Comparison of ENCODE assay signal across 8 cellular contexts in the genomic region with DNA sequence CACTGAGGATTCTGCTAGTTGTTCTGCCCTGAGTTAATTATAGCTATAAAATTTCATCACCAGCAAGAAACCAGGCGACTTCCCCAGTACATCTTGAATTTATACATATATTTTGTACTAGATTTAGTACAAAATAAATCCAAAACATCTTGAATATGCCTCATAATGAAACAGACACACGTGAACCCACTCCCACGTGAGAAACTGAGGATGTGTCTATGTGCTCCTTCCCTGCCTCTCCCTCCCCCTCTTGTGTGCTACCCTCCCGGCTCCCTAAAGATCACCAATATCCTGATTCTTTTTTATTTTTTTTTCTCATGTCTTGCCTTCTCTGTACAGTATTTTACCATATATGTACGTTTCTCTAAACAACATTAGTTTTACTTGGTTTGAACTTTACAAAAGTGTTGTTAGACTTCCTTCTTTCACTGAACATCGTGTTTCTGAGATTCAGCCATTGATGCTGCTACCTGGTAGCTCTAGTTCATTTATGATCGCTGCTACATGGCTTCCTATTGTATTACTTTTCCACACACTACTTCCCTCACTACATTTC. TPM values are rescaled to one million over a fixed set of nuclear protein-coding genes. Genes with fewer than 3 reads are reported as not detected.
DNase-seq lines count a peak whose midpoint lies in the region; ATAC-seq, FAIRE-seq and TF ChIP-seq lines count a peak whose summit lies in the region.

No MANE protein-coding gene starts in this region.

- dilution Hi-C loops in endothelial cell of umbilical vein (cut with MboI; ENCODE audit: extremely low pct_ligation_motif_present, low sequenced_read_pairs), result no loop called here

- POLR2A ChIA-PET in endothelial cell of umbilical vein (lab: Charles Lee), result no interaction called here

- CTCF ChIA-PET in endothelial cell of umbilical vein (lab: Charles Lee), result interaction anchor here (0.8 to 1.8 kb wide), 2 partner anchors 16 to 593 kb away, joined by 3 to 4 read pairs; no protein-coding TSS in a partner anchor

- BruUV-seq in endothelial cell of umbilical vein (replicated peaks; lab: Mats Ljungman, UMichigan), result no TSS peak

- FAIRE-seq in endothelial cell of umbilical vein (lab: Jason Lieb, UNC), result no peak

- TF ChIP-seq CTCF in endothelial cell of umbilical vein (IDR thresholded peaks at IDR 0.05; ENCODE audit: extremely low read depth in 1 of 2, insufficient read depth in 1 of 2, low read depth in 1 of 2, low read length in 2 of 2), result no peak
- no peak for TF ChIP-seq CTCF in psoas muscle (IDR thresholded peaks at IDR 0.05)
- no peak for TF ChIP-seq CTCF in body of pancreas (IDR thresholded peaks at IDR 0.05)

- H3K36me3 ChIP-seq in SJCRH30 (no peaks in the 10 kb centered on the region), endothelial cell of umbilical vein (ENCODE audit: control insufficient read depth in 2 of 2, extremely low read depth in 1 of 2, insufficient read depth in 2 of 2, low read length in 2 of 2) (no peaks in the 10 kb centered on the region), psoas muscle (ENCODE audit: insufficient read depth in 1 of 2, low read depth in 1 of 2) (peaks cover 0 to 9% of the 10 kb centered on the region in 2 donors), body of pancreas (replicated peaks in 1 of 2; ENCODE audit: insufficient read depth in 1 of 2, low read depth in 2 of 2) (no peaks in the 10 kb centered on the region)

- H3K79me2 ChIP-seq in endothelial cell of umbilical vein (ENCODE audit: control insufficient read depth, insufficient read depth, low read length), result peaks cover 24% of the 10 kb centered on the region

- 27 to 37% (median 29%) methylated on average over 7 of the region's 7 CpGs for WGBS in psoas muscle, 3 donors
- WGBS in body of pancreas, 2 donors, result 29 to 44% methylated on average over 7 of the region's 7 CpGs

- peak overlapping the region; percentile 37 for H3K27ac ChIP-seq in SJCRH30
- peak overlapping the region; percentile 73 for H3K27ac ChIP-seq in endothelial cell of umbilical vein (ENCODE audit: insufficient read depth, low read depth, low read length)
- peak overlapping the region; percentile 86 for H3K27ac ChIP-seq in psoas muscle
- no peak overlapping the region for H3K27ac ChIP-seq in body of pancreas

- H2AFZ ChIP-seq in endothelial cell of umbilical vein (ENCODE audit: low read depth, low read length), result peak overlapping the region; percentile 96

- TF ChIP-seq POLR2A in endothelial cell of umbilical vein (IDR thresholded peaks at IDR 0.05; ENCODE audit: low read depth, low read length) (no peak), body of pancreas (IDR thresholded peaks at IDR 0.05) (no peak)

- H3K4me1 ChIP-seq in SJCRH30, result no peaks in the 10 kb centered on the region; the same call in 1 of the 2 replicates
- peaks cover 30% of the 10 kb centered on the region for H3K4me1 ChIP-seq in endothelial cell of umbilical vein (ENCODE audit: control insufficient read depth, extremely low read depth, insufficient read depth, low read length)
- peaks cover 38% of the 10 kb centered on the region for H3K4me1 ChIP-seq in psoas muscle
- H3K4me1 ChIP-seq in body of pancreas, result peaks cover 50% of the 10 kb centered on the region

- peak overlapping the region; percentile 65 for H3K4me3 ChIP-seq in SJCRH30
- peak overlapping the region; percentile 42 to 84 (median 71) for H3K4me3 ChIP-seq in endothelial cell of umbilical vein (replicated peaks in 1 of 3; ENCODE audit: insufficient read depth in 1 of 3, low read depth in 1 of 3, low read length in 3 of 3)
- peak overlapping the region; percentile 98 for H3K4me3 ChIP-seq in psoas muscle
- H3K4me3 ChIP-seq in body of pancreas, result no peak overlapping the region

- no peaks in the 10 kb centered on the region for H3K9me3 ChIP-seq in SJCRH30 (replicated peaks)
- H3K9me3 ChIP-seq in endothelial cell of umbilical vein (replicated peaks; ENCODE audit: control insufficient read depth, insufficient read depth, low read length), result no peaks in the 10 kb centered on the region
- H3K9me3 ChIP-seq in psoas muscle, result no peaks in the 10 kb centered on the region
- H3K9me3 ChIP-seq in body of pancreas, result no peaks in the 10 kb centered on the region

- H3K9ac ChIP-seq in endothelial cell of umbilical vein (replicated peaks; ENCODE audit: extremely low read depth, insufficient read depth, low read length), result peak overlapping the region; percentile 85

- peak overlapping the region; percentile 82 for H3K4me2 ChIP-seq in endothelial cell of umbilical vein (ENCODE audit: insufficient read depth, low read length)

- DNase-seq in SIG-M5 treated with dmso at 0.1 percent for 504 hours (lab: John Stamatoyannopoulos, UW; ENCODE audit: unreplicated experiment) (peak; percentile 52), SIG-M5 (lab: John Stamatoyannopoulos, UW) (no peak), SJCRH30 (peak in 1 of 2 experiments; percentile 11), endothelial cell of umbilical vein (ENCODE audit: low read depth, low spot score) (no peak), psoas muscle (no peak), hippocampal formation (lab: John Stamatoyannopoulos, UW) (no peak), H4 (ENCODE audit: low spot score) (no peak), body of pancreas (no peak)

- intact Hi-C loops in endothelial cell of umbilical vein (cut with micrococcal nuclease), result no loop called here
- intact Hi-C loops in psoas muscle (cut with DNase I), result loop anchor here (5.0 to 10.0 kb wide), 3 partner anchors 73 to 566 kb away; no protein-coding TSS in a partner anchor
- intact Hi-C loops in body of pancreas (cut with DNase I), result no loop called here

- H3K27me3 ChIP-seq in SJCRH30 (no peaks in the 10 kb centered on the region), endothelial cell of umbilical vein (ENCODE audit: control insufficient read depth in 2 of 2, insufficient read depth in 2 of 2, low read length in 2 of 2) (no peaks in the 10 kb centered on the region), psoas muscle (ENCODE audit: insufficient read depth in 3 of 3, low read length in 2 of 3) (no peaks in the 10 kb centered on the region), body of pancreas (no peaks in the 10 kb centered on the region)

- H3K9me1 ChIP-seq in endothelial cell of umbilical vein (replicated peaks; ENCODE audit: control insufficient read depth, extremely low read depth, insufficient read depth, low read length), result no peaks in the 10 kb centered on the region

- ATAC-seq in psoas muscle (no peak), body of pancreas (no peak)

- H4K20me1 ChIP-seq in endothelial cell of umbilical vein (replicated peaks; ENCODE audit: control insufficient read depth, extremely low read depth, insufficient read depth, low read length), result no peaks in the 10 kb centered on the region

TF ChIP-seq in endothelial cell of umbilical vein, 7 proteins besides CTCF, POLR2A, EP300 and RAD21:
- TF ChIP-seq JUN (IDR thresholded peaks at IDR 0.05; ENCODE audit: borderline replicate concordance, insufficient read depth, insufficient read length, low read depth) (no peak), MYC (IDR thresholded peaks at IDR 0.05; ENCODE audit: low read depth, low read length) (no peak), MAX (IDR thresholded peaks at IDR 0.05; ENCODE audit: insufficient read depth, insufficient read length) (no peak), POLR2AphosphoS5 (IDR thresholded peaks at IDR 0.05; ENCODE audit: insufficient read depth, low read depth, low read length) (no peak), GATA2 (IDR thresholded peaks at IDR 0.05; ENCODE audit: insufficient read depth, insufficient read length, low read depth, low read length) (no peak)

RNA-seq across cellular contexts. Expression of gene LCMT1, which starts 1.1 kb away (rescaled TPM):
- total RNA-seq in SJCRH30 (2014; rRNA removed; shearing (Covaris generic)), result 31.7 and 34.7 TPM in 2 replicates
- total RNA-seq in endothelial cell of umbilical vein (36.2 and 36.8 TPM in 2 replicates), psoas muscle (10 to 100 TPM; 35.1 to 54.5 (median 38.0) TPM), body of pancreas (10 to 100 TPM; 23.4 to 30.6 TPM)
- polyA plus RNA-seq in endothelial cell of umbilical vein (19.8 and 23.5 TPM in 2 replicates), psoas muscle (10 to 100 TPM; 41.9 to 53.7 (median 51.6) TPM)
- 24.7 and 26.7 TPM in 2 replicates for polyA plus RNA-seq in endothelial cell of umbilical vein (2011; cell fraction: cytosol; rRNA removed)
- 23.5 and 25.5 TPM in 2 replicates for polyA plus RNA-seq in endothelial cell of umbilical vein (2011; cell fraction: nucleus; rRNA removed)
- polyA plus RNA-seq in endothelial cell of umbilical vein (2012), result 32.0 and 41.6 TPM in 2 replicates
- 25.4 and 29.7 TPM in 2 replicates for polyA minus RNA-seq in endothelial cell of umbilical vein
- polyA minus RNA-seq in endothelial cell of umbilical vein (2011; cell fraction: cytosol; rRNA and poly(A)+ RNA removed), result 19.7 TPM
- polyA minus RNA-seq in endothelial cell of umbilical vein (2011; cell fraction: nucleus; rRNA and poly(A)+ RNA removed), result 20.4 and 23.6 TPM in 2 replicates
- 32.1 and 59.9 TPM in 2 replicates for total RNA-seq in H4 (2014; rRNA removed; shearing (Covaris generic))

Comparison
In these comparisons a context has a peak if more than half of its experiments do, and no peak if none do; other contexts are left out.
1. H3K27ac ChIP-seq: peak in SJCRH30 (single experiment), endothelial cell of umbilical vein (single experiment) and psoas muscle (single experiment); none in body of pancreas (0 of 4).
2. H3K4me3 ChIP-seq: peak in SJCRH30 (single experiment), endothelial cell of umbilical vein (3 of 3) and psoas muscle (single experiment); none in body of pancreas (0 of 2).
3. intact Hi-C loops: an anchor here in psoas muscle (5.0 to 10.0 kb wide); none called in endothelial cell of umbilical vein and body of pancreas.